10 cellular contexts compared by ENCODE assay signal in genomic region chr14:20799955-20800544, GRCh38. TPM values are rescaled to one million over a fixed set of nuclear protein-coding genes. Genes with fewer than 3 reads are reported as not detected.
DNase-seq lines count a peak whose midpoint lies in the region; ATAC-seq lines count a peak whose summit lies in the region.
"Had no signal": no experiment of that assay in that cellular context is flagged by ENCODE, and none has a peak within 500 bp of the region (broad histone marks: within the 10 kb centered on the region; RNA-seq: fewer than 3 reads in every experiment).

No MANE protein-coding gene starts in this region.

- DNase-seq in M059J (ENCODE audit: low read depth) (peak; percentile 4), NCI-H2171 (lab: John Stamatoyannopoulos, UW) (no peak), T-helper 17 cell (no peak), germinal center (ENCODE audit: low spot score) (no peak)
- DNase-seq: activated T-cell treated with anti-CD3 and anti-CD28 coated beads, Interleukin-2, amount 50 U/mL, for 72 hours had no signal

- H3K36me3 ChIP-seq in ectodermal cell (ENCODE audit: control insufficient read depth, insufficient read depth, low read length) (no peaks in the 10 kb centered on the region), mesodermal cell (ENCODE audit: control insufficient read depth, insufficient read depth, low read length) (no peaks in the 10 kb centered on the region)

- H3K27ac Mint-ChIP-seq in T-helper 17 cell = no peak overlapping the region
- H3K27ac Mint-ChIP-seq: activated T-cell treated with anti-CD3 and anti-CD28 coated beads, Interleukin-2, amount 50 U/mL, for 72 hours had no signal

- H3K27ac ChIP-seq in ectodermal cell (ENCODE audit: insufficient read depth, low read depth, low read length, poor library complexity, severe bottlenecking) = peak overlapping the region; percentile 18
- peak overlapping the region; percentile 94 for H3K27ac ChIP-seq in mesodermal cell (ENCODE audit: low read depth, low read length, severe bottlenecking)
- H3K27ac ChIP-seq in temporal lobe (ENCODE audit: low read depth, low read length) = peak overlapping the region; percentile 97

- peaks cover 2% of the 10 kb centered on the region for H3K4me1 Mint-ChIP-seq in T-helper 17 cell

- peaks cover 45% of the 10 kb centered on the region for H3K27me3 Mint-ChIP-seq in T-helper 17 cell

- no peak overlapping the region for H3K4me3 Mint-ChIP-seq in T-helper 17 cell
- H3K4me3 Mint-ChIP-seq: activated T-cell treated with anti-CD3 and anti-CD28 coated beads, Interleukin-2, amount 50 U/mL, for 72 hours had no signal

- WGBS in ectodermal cell, 2 experiments = 52 to 61% methylated on average over 8 of the region's 8 CpGs
- WGBS in mesodermal cell (ENCODE audit: insufficient coverage in 2 of 2), 2 experiments = 68 to 80% methylated on average over 4 to 5 of the region's 8 CpGs

- H3K4me1 ChIP-seq in ectodermal cell (ENCODE audit: control insufficient read depth, insufficient read depth, low read length) = peaks cover 12% of the 10 kb centered on the region
- H3K4me1 ChIP-seq in mesodermal cell (ENCODE audit: control insufficient read depth, insufficient read depth, low read length, poor library complexity, severe bottlenecking) = peaks cover 13% of the 10 kb centered on the region

- H3K36me3 Mint-ChIP-seq in T-helper 17 cell (ENCODE audit: low read depth) = no peaks in the 10 kb centered on the region

- no peaks in the 10 kb centered on the region for H3K27me3 ChIP-seq in ectodermal cell (ENCODE audit: control insufficient read depth, insufficient read depth, low read length, poor library complexity, severe bottlenecking)

- no peaks in the 10 kb centered on the region for H3K9me3 ChIP-seq in ectodermal cell (ENCODE audit: control insufficient read depth, low read length)
- H3K9me3 ChIP-seq in mesodermal cell (ENCODE audit: control insufficient read depth, low read length) = no peaks in the 10 kb centered on the region
- H3K9me3 ChIP-seq in T-helper 17 cell (ENCODE audit: control insufficient read depth, low read length, poor library complexity, severe bottlenecking) = no peaks in the 10 kb centered on the region

- H3K4me3 ChIP-seq in ectodermal cell (ENCODE audit: insufficient read depth, low read depth, low read length) (no peak overlapping the region), mesodermal cell (ENCODE audit: extremely low read depth, insufficient read depth, low read length, poor library complexity, severe bottlenecking) (no peak overlapping the region)

- ATAC-seq in T-helper 17 cell = no peak
- no peak for ATAC-seq in HG03139 (IDR thresholded peaks at IDR 0.05; ENCODE audit: unreplicated experiment)
- ATAC-seq: activated T-cell treated with anti-CD3 and anti-CD28 coated beads, Interleukin-2, amount 50 U/mL, for 72 hours had no signal

RNA-seq across cellular contexts. Expression of gene RNASE1, which starts 2.6 kb away (rescaled TPM):
- total RNA-seq in M059J (2014; rRNA removed; shearing (Covaris generic)) = 1.4 and 1.6 TPM in 2 replicates
- not detected for polyA plus RNA-seq in ectodermal cell (2013, experiment 1 of 4)
- polyA plus RNA-seq in ectodermal cell (2013, experiment 2 of 4) = not detected
- 0.64 TPM for polyA plus RNA-seq in ectodermal cell (2013, experiment 3 of 4)
- polyA plus RNA-seq in ectodermal cell (2013, experiment 4 of 4) = 0.45 TPM
- polyA plus RNA-seq in mesodermal cell (2013, experiment 1 of 2) = 157 TPM
- 95.4 TPM for polyA plus RNA-seq in mesodermal cell (2013, experiment 2 of 2)
- 8.9 TPM for total RNA-seq in temporal lobe
- not detected for total RNA-seq in T-helper 17 cell
- total RNA-seq: activated T-cell treated with anti-CD3 and anti-CD28 coated beads, Interleukin-2, amount 50 U/mL, for 72 hours had no signal

RNA-seq across cellular contexts. Expression of gene RNASE6, which starts 19.0 kb away (rescaled TPM):
- not detected in 2 replicates for total RNA-seq in M059J (2014; rRNA removed; shearing (Covaris generic))
- not detected for polyA plus RNA-seq in ectodermal cell (2013, experiment 1 of 4)
- polyA plus RNA-seq in ectodermal cell (2013, experiment 2 of 4) = not detected
- polyA plus RNA-seq in ectodermal cell (2013, experiment 3 of 4) = not detected
- not detected for polyA plus RNA-seq in ectodermal cell (2013, experiment 4 of 4)
- polyA plus RNA-seq in mesodermal cell (2013, experiment 1 of 2) = 2.9 TPM
- polyA plus RNA-seq in mesodermal cell (2013, experiment 2 of 2) = 1.6 TPM
- total RNA-seq in temporal lobe = 1.2 TPM
- total RNA-seq in T-helper 17 cell = 1 to 10 TPM; 2.9 to 4.1 TPM
- total RNA-seq: activated T-cell treated with anti-CD3 and anti-CD28 coated beads, Interleukin-2, amount 50 U/mL, for 72 hours had no signal

RNA-seq across cellular contexts. Expression of gene EDDM3B, which starts 31.8 kb away (rescaled TPM):
- total RNA-seq in M059J (2014; rRNA removed; shearing (Covaris generic)) = not detected in 2 replicates
- not detected for polyA plus RNA-seq in ectodermal cell (2013, experiment 1 of 4)
- not detected for polyA plus RNA-seq in ectodermal cell (2013, experiment 2 of 4)
- not detected for polyA plus RNA-seq in ectodermal cell (2013, experiment 3 of 4)
- not detected for polyA plus RNA-seq in ectodermal cell (2013, experiment 4 of 4)
- not detected for polyA plus RNA-seq in mesodermal cell (2013, experiment 1 of 2)
- polyA plus RNA-seq in mesodermal cell (2013, experiment 2 of 2) = not detected
- not detected for total RNA-seq in temporal lobe
- not detected for total RNA-seq in T-helper 17 cell
- total RNA-seq: activated T-cell treated with anti-CD3 and anti-CD28 coated beads, Interleukin-2, amount 50 U/mL, for 72 hours; urinary bladder had no signal
- polyA plus RNA-seq: urinary bladder had no signal

RNA-seq across cellular contexts. Expression of gene EDDM3A, which starts 54.4 kb away (rescaled TPM):
- not detected in 2 replicates for total RNA-seq in M059J (2014; rRNA removed; shearing (Covaris generic))
- not detected for polyA plus RNA-seq in ectodermal cell (2013, experiment 1 of 4)
- polyA plus RNA-seq in ectodermal cell (2013, experiment 2 of 4) = not detected
- not detected for polyA plus RNA-seq in ectodermal cell (2013, experiment 3 of 4)
- polyA plus RNA-seq in ectodermal cell (2013, experiment 4 of 4) = not detected
- not detected for polyA plus RNA-seq in mesodermal cell (2013, experiment 1 of 2)
- polyA plus RNA-seq in mesodermal cell (2013, experiment 2 of 2) = not detected
- total RNA-seq in temporal lobe (not detected), T-helper 17 cell (not detected)
- total RNA-seq: activated T-cell treated with anti-CD3 and anti-CD28 coated beads, Interleukin-2, amount 50 U/mL, for 72 hours; urinary bladder had no signal
- polyA plus RNA-seq: urinary bladder had no signal

Comparison
In these comparisons a context has a peak if more than half of its experiments do, and no peak if none do; other contexts are left out.
1. H3K27ac ChIP-seq: peak in every context shown above with its lines; median percentile 97 in temporal lobe; 94 in mesodermal cell; 18 in ectodermal cell.